Comparison of ENCODE assay signal across 1 cellular context in the genomic region with DNA sequence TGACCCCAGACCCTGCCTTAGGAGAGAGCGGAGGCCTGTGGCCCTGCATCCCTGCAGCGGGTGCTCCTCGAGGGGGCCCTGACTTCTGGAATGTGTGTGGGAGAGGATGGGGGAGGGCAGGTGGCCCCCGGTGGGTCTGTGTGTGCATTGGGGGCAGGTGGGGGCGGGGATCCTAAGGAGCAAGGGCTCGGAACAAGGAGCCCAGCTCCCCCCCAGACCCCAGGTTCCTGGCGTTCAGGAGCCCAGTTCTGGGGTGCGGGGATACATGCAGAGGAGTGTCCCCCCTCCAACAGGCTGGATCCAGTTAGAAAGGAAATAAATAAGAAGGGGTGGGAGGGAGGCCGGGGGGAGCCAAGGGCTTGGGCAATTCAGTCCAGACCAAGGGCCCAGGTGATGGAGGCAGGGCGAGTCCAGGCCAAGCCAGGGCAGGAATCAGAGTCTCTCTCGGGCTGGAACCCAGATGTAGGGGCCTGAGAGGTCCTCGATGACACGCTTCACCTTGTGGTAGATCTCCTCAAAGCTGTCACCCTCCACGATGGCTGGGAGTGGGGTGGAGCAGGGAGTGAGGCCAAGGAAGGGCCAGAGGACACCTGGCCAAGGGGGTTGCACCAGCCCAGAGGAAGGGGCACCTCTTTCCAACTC.
TF ChIP-seq lines count a peak whose summit lies in the region.

No MANE protein-coding gene starts in this region.

TF ChIP-seq in IMR-90, 13 proteins besides CTCF, POLR2A, EP300 and RAD21:
- no peak for TF ChIP-seq CHD1 (IDR thresholded peaks at IDR 0.05; ENCODE audit: low read depth, low read length)
- TF ChIP-seq FOS (IDR thresholded peaks at IDR 0.05; ENCODE audit: low read depth, low read length) = no peak
- no peak for TF ChIP-seq MXI1 (IDR thresholded peaks at IDR 0.05; ENCODE audit: borderline replicate concordance, low read depth, low read length)
- TF ChIP-seq MAZ (IDR thresholded peaks at IDR 0.05; ENCODE audit: borderline replicate concordance, low read depth, low read length) = no peak
- no peak for TF ChIP-seq SMC3 (IDR thresholded peaks at IDR 0.05; ENCODE audit: low read depth, low read length)
- TF ChIP-seq, protein P1, sequence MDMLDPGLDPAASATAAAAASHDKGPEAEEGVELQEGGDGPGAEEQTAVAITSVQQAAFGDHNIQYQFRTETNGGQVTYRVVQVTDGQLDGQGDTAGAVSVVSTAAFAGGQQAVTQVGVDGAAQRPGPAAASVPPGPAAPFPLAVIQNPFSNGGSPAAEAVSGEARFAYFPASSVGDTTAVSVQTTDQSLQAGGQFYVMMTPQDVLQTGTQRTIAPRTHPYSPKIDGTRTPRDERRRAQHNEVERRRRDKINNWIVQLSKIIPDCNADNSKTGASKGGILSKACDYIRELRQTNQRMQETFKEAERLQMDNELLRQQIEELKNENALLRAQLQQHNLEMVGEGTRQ (IDR thresholded peaks at IDR 0.05; ENCODE audit: low read depth, low read length) = no peak
- TF ChIP-seq RFX5 (IDR thresholded peaks at IDR 0.05; ENCODE audit: low read depth, low read length) = no peak
- no peak for TF ChIP-seq RCOR1 (IDR thresholded peaks at IDR 0.05; ENCODE audit: insufficient replicate concordance, low read length)
- no peak for TF ChIP-seq NFE2L2 (IDR thresholded peaks at IDR 0.05; ENCODE audit: low read depth, low read length)
- TF ChIP-seq BHLHE40 (IDR thresholded peaks at IDR 0.05; ENCODE audit: low read depth, low read length) = no peak
- TF ChIP-seq MAFK (IDR thresholded peaks at IDR 0.05; ENCODE audit: low read depth, low read length) = no peak
- TF ChIP-seq, protein P2, sequence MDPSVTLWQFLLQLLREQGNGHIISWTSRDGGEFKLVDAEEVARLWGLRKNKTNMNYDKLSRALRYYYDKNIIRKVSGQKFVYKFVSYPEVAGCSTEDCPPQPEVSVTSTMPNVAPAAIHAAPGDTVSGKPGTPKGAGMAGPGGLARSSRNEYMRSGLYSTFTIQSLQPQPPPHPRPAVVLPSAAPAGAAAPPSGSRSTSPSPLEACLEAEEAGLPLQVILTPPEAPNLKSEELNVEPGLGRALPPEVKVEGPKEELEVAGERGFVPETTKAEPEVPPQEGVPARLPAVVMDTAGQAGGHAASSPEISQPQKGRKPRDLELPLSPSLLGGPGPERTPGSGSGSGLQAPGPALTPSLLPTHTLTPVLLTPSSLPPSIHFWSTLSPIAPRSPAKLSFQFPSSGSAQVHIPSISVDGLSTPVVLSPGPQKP (IDR thresholded peaks at IDR 0.05; ENCODE audit: borderline replicate concordance, low read depth, low read length) = no peak
- TF ChIP-seq CEBPB (IDR thresholded peaks at IDR 0.05; ENCODE audit: low read depth, low read length) = no peak
TF ChIP-seq in IMR-90: peak in this region for 0.
